8 cellular contexts compared by ENCODE assay signal in the genomic region with DNA sequence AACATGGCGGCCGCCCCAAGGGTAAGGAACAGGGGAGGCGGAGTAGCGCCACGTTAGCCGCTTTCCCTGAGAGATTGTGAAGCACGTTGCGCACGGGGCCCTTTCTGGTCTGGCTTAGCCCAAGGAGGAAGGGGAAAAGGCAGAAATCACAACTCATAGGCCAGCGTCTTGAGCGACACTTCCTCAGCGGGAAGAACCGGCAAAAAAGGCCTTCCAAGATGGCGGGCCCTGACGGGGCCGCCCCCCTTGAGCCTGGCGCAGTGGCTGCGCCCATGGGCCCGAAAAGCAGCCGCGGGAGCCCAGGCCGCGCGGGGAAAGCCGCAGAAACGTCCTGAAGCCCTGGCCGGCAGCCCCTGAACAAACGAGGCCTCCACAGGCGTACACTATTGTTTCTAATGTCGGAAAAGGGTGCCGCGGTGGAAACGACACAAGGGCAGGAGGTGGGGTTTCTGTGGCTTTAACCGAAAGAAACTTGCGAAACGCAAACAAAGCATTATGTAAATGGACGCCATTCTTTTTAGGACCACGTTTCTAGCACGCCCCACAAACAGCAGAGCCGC. TPM values are rescaled to one million over a fixed set of nuclear protein-coding genes. Genes with fewer than 3 reads are reported as not detected.
A peak's percentile ranks its signal among the peaks of the same experiment; 100 is the strongest.
DNase-seq lines count a peak whose midpoint lies in the region; ATAC-seq and TF ChIP-seq lines count a peak whose summit lies in the region.

No MANE protein-coding gene starts in this region.

- H3K27me3 Mint-ChIP-seq in activated T-helper 2 cell treated with anti-CD3 and anti-CD28 coated beads, Interferon-gamma antibody, Interleukin-2, Interleukin-4, amounts not matched to agents 10 μg/mL and 5 μg/mL and 100 μg/mL, durations not matched to agents 14 hours and 24 hours and 36 hours (ENCODE audit: low read depth): no peaks in the 10 kb centered on the region
- no peaks in the 10 kb centered on the region for H3K27me3 Mint-ChIP-seq in natural killer cell (ENCODE audit: low read depth in 2 of 2)

- peak; percentile 74 for DNase-seq in D341Med (ENCODE audit: low spot score)
- DNase-seq in HuH-7 (ENCODE audit: low spot score): peak; percentile 82
- DNase-seq in RPMI7951 (ENCODE audit: low read depth): peak; percentile 84
- peak; percentile 76 for DNase-seq in activated T-helper 2 cell treated with anti-CD3 and anti-CD28 coated beads, Interferon-gamma antibody, Interleukin-2, Interleukin-4, amounts not matched to agents 10 μg/mL and 5 μg/mL and 100 μg/mL, durations not matched to agents 14 hours and 24 hours and 36 hours (ENCODE audit: low spot score)
- peak; percentile 91 for DNase-seq in fibroblast of peridontal ligament (ENCODE audit: extremely low read depth)
- no peak for DNase-seq in natural killer cell
- DNase-seq in stimulated activated naive CD4-positive, alpha-beta T cell treated with Interleukin-2 at 50 U/mL for 16 hours (lab: John Stamatoyannopoulos, UW): peak; percentile 86

- H3K4me3 Mint-ChIP-seq in activated T-helper 2 cell treated with anti-CD3 and anti-CD28 coated beads, Interferon-gamma antibody, Interleukin-2, Interleukin-4, amounts not matched to agents 10 μg/mL and 5 μg/mL and 100 μg/mL, durations not matched to agents 14 hours and 24 hours and 36 hours (ENCODE audit: low read depth): peak overlapping the region; percentile 78
- H3K4me3 Mint-ChIP-seq in natural killer cell: peak overlapping the region; percentile 98

- peaks cover 63% of the 10 kb centered on the region for H3K36me3 Mint-ChIP-seq in activated T-helper 2 cell treated with anti-CD3 and anti-CD28 coated beads, Interferon-gamma antibody, Interleukin-2, Interleukin-4, amounts not matched to agents 10 μg/mL and 5 μg/mL and 100 μg/mL, durations not matched to agents 14 hours and 24 hours and 36 hours (ENCODE audit: low read depth)
- peaks cover 6% of the 10 kb centered on the region for H3K36me3 Mint-ChIP-seq in natural killer cell

- peak; percentile 32 for ATAC-seq in GM21515 (IDR thresholded peaks at IDR 0.05; ENCODE audit: unreplicated experiment)
- peak; percentile 38 to 69 (median 60) for ATAC-seq in natural killer cell

- H3K4me1 Mint-ChIP-seq in activated T-helper 2 cell treated with anti-CD3 and anti-CD28 coated beads, Interferon-gamma antibody, Interleukin-2, Interleukin-4, amounts not matched to agents 10 μg/mL and 5 μg/mL and 100 μg/mL, durations not matched to agents 14 hours and 24 hours and 36 hours (ENCODE audit: low read depth): peaks cover 47% of the 10 kb centered on the region
- H3K4me1 Mint-ChIP-seq in natural killer cell: peaks cover 73 to 74% of the 10 kb centered on the region in 2 donors

- no peak for TF ChIP-seq CTCF in natural killer cell (IDR thresholded peaks at IDR 0.05)

- peak overlapping the region; percentile 99 for H3K27ac Mint-ChIP-seq in activated T-helper 2 cell treated with anti-CD3 and anti-CD28 coated beads, Interferon-gamma antibody, Interleukin-2, Interleukin-4, amounts not matched to agents 10 μg/mL and 5 μg/mL and 100 μg/mL, durations not matched to agents 14 hours and 24 hours and 36 hours
- H3K27ac Mint-ChIP-seq in natural killer cell: peak overlapping the region; percentile 99 to 100

- intact Hi-C loops in activated T-helper 2 cell treated with anti-CD3 and anti-CD28 coated beads, Interferon-gamma antibody, Interleukin-2, Interleukin-4, amounts not matched to agents 10 μg/mL and 5 μg/mL and 100 μg/mL, durations not matched to agents 14 hours and 24 hours and 36 hours (cut with micrococcal nuclease): loop anchor here (1.0 to 5.0 kb wide), 3 partner anchors 46 to 442 kb away; a partner anchor contains a TSS
- intact Hi-C loops in natural killer cell (cut with micrococcal nuclease): loop anchor here (1.0 to 5.0 kb wide), 6 partner anchors 9 to 259 kb away; a partner anchor contains a TSS

- peaks cover 3% of the 10 kb centered on the region for H3K9me3 Mint-ChIP-seq in activated T-helper 2 cell treated with anti-CD3 and anti-CD28 coated beads, Interferon-gamma antibody, Interleukin-2, Interleukin-4, amounts not matched to agents 10 μg/mL and 5 μg/mL and 100 μg/mL, durations not matched to agents 14 hours and 24 hours and 36 hours
- no peaks in the 10 kb centered on the region for H3K9me3 Mint-ChIP-seq in natural killer cell

RNA-seq across cellular contexts. Expression of a gene that starts 0.9 kb away (rescaled TPM):
- total RNA-seq in RPMI7951 (2014; rRNA removed; shearing (Covaris generic)): 46.0 and 46.7 TPM in 2 replicates
- total RNA-seq in activated T-helper 2 cell treated with anti-CD3 and anti-CD28 coated beads, Interferon-gamma antibody, Interleukin-2, Interleukin-4, amounts not matched to agents 10 μg/mL and 5 μg/mL and 100 μg/mL, durations not matched to agents 14 hours and 24 hours and 36 hours: 433 and 442 TPM in 2 replicates
- total RNA-seq in natural killer cell: 100 to 1,000 TPM; 329 to 358 (median 352) TPM
